In the genomic region with DNA sequence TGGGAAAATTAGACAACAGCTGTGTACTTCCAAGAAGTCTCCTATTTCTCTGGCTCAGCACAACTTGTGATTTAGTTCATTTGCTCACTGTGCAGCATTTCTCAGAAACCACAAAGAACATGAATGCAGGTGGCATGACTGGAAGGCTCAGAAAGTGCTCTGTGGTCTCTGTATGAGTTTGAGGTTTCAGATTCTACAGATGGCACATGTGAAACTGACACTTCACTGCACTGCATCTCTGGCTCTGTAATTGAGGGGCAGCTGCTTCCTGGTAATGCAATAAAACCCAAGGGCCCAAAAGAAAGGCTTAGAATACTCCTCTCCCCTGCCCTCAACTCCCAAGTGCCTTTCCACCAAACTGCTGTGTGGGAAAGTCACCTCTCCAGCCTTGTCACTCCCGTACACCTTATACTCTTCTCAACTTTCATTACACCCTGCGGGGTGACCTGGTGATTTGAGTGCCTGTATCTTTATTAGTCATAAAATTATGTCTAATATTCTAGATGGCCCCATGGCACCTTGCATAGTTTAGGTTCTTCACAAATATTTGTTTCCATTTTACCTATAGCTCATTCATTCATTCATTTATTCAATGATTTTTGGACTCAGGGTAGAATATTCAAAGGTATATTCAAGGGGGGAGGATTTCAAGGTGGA, we compare ENCODE assay signal across 8 cellular contexts.
DNase-seq lines count a peak whose midpoint lies in the region; ATAC-seq and TF ChIP-seq lines count a peak whose summit lies in the region.

No MANE protein-coding gene starts in this region.

- intact Hi-C loops in transverse colon (cut with DNase I; ENCODE audit: low total_unique reads) (loop anchor here (10.0 kb wide), 1 partner anchor 252 kb away; no protein-coding TSS in a partner anchor), head of caudate nucleus (cut with DNase I) (loop anchor here (10.0 kb wide), 1 partner anchor 242 kb away; no protein-coding TSS in a partner anchor)

- H3K27ac ChIP-seq in transverse colon = peak overlapping the region in 2 of 4 donors; percentile 19 to 54

- 59 to 93% methylated on average over 2 of the region's 2 CpGs for WGBS in transverse colon (ENCODE audit: low coverage in 1 of 2), 2 donors

- peak; percentile 98 for ATAC-seq in HG02970 (IDR thresholded peaks at IDR 0.05; ENCODE audit: low FRiP score, unreplicated experiment)

- no peak for TF ChIP-seq EP300 in transverse colon (IDR thresholded peaks at IDR 0.05; ENCODE audit: low read depth)

- H3K9me3 ChIP-seq in transverse colon = no peaks in the 10 kb centered on the region

- no peaks in the 10 kb centered on the region for H3K36me3 ChIP-seq in transverse colon

- in situ Hi-C loops in transverse colon (cut with MboI; ENCODE audit: low pct_ligation_motif_present in 1 of 4, low pct_unique_long_range_greater_than_20kb in 1 of 4, low sequenced_read_pairs in 3 of 4) = loop anchor here in 2 of 4 donors (10.0 kb wide), 2 partner anchors 242 to 252 kb away; no protein-coding TSS in a partner anchor

- peaks cover 4% of the 10 kb centered on the region for H3K27me3 ChIP-seq in transverse colon

- H3K4me3 ChIP-seq in transverse colon = no peak overlapping the region

- no peak for TF ChIP-seq POLR2A in transverse colon (IDR thresholded peaks at IDR 0.05)

- DNase-seq in activated T-cell treated with anti-CD3 and anti-CD28 coated beads for 24 hours (ENCODE audit: low read depth) = peak; percentile 50
- no peak for DNase-seq in activated T-cell treated with anti-CD3 and anti-CD28 coated beads for 4 hours
- DNase-seq in NCI-H524 treated with DMSO at 0.1 percent for 48 hours (lab: John Stamatoyannopoulos, UW) = peak; percentile 59
- DNase-seq in fibroblast of gingiva (ENCODE audit: low read depth) = peak; percentile 71
- DNase-seq in transverse colon = peak; percentile 28
- DNase-seq in GM19238 (ENCODE audit: insufficient read length, low spot score) = no peak
- DNase-seq in head of caudate nucleus = no peak

- TF ChIP-seq CTCF in transverse colon (IDR thresholded peaks at IDR 0.05) = no peak

- H3K4me1 ChIP-seq in transverse colon = no peaks in the 10 kb centered on the region

Comparison
In these comparisons a context has a peak if more than half of its experiments do, and no peak if none do; other contexts are left out.
1. DNase-seq: peak in activated T-cell treated with anti-CD3 and anti-CD28 coated beads for 24 hours (single experiment), NCI-H524 treated with DMSO at 0.1 percent for 48 hours (single experiment), fibroblast of gingiva (single experiment) and transverse colon (single experiment); none in activated T-cell treated with anti-CD3 and anti-CD28 coated beads for 4 hours (single experiment), GM19238 (single experiment) and head of caudate nucleus (0 of 42).